21 cellular contexts compared by ENCODE assay signal in the genomic region with DNA sequence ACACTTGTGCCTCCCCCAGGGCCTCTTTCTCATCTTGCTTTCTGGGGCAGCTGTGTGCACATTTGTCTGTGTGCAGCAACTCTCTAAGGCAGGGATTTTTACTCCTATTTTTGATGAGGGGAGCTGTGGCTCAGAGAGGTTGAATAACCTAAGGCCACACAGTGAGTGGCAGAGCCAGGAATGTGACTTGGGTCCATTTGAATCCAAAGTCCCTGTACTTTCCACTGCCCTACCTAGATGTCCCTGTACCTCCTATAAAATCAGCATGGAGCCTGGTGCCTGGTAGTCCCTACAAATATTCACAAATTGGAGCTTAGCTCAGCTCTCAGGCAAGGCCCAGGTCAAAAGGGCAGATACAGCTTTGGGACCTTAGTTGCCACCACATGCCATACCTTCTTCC.
"Had no signal": no experiment of that assay in that cellular context is flagged by ENCODE, and none has a peak within 500 bp of the region (broad histone marks: within the 10 kb centered on the region; RNA-seq: fewer than 3 reads in every experiment).

No MANE protein-coding gene starts in this region.

- H3K27ac Mint-ChIP-seq: activated CD4-positive, alpha-beta T cell treated with anti-CD3 and anti-CD28 coated beads for 36 hours; activated CD8-positive, alpha-beta T cell treated with anti-CD3 and anti-CD28 coated beads for 36 hours; activated naive CD8-positive, alpha-beta T cell treated with anti-CD3 and anti-CD28 coated beads, Interleukin-2, amount 10 ng/mL, durations not matched to agents 7 days and 5 days had no signal

- H3K27me3 ChIP-seq: adrenal gland, MG63, Peyer's patch, SJCRH30 had no signal

- H3K9me3 ChIP-seq: adrenal gland, MG63, Peyer's patch, SJCRH30, SK-N-SH had no signal

- ATAC-seq: activated CD4-positive, alpha-beta T cell treated with anti-CD3 and anti-CD28 coated beads for 36 hours; activated CD8-positive, alpha-beta T cell treated with anti-CD3 and anti-CD28 coated beads for 36 hours had no signal

- H3K27ac ChIP-seq: adrenal gland, RWPE1, SJCRH30, VCaP had no signal

- H3K4me3 Mint-ChIP-seq: activated CD4-positive, alpha-beta T cell treated with anti-CD3 and anti-CD28 coated beads for 36 hours; activated CD8-positive, alpha-beta T cell treated with anti-CD3 and anti-CD28 coated beads for 36 hours; activated naive CD8-positive, alpha-beta T cell treated with anti-CD3 and anti-CD28 coated beads, Interleukin-2, amount 10 ng/mL, durations not matched to agents 7 days and 5 days; central memory CD8-positive, alpha-beta T cell had no signal

- H3K36me3 ChIP-seq: adrenal gland, MG63, Peyer's patch, SJCRH30 had no signal

- H3K4me2 ChIP-seq: SK-N-SH had no signal

- DNase-seq: activated CD4-positive, alpha-beta T cell treated with anti-CD3 and anti-CD28 coated beads for 36 hours; activated CD8-positive, alpha-beta memory T cell treated with anti-CD3 and anti-CD28 coated beads, Interleukin-2, amount 50 U/mL, for 4 hours; activated CD8-positive, alpha-beta T cell treated with anti-CD3 and anti-CD28 coated beads for 36 hours; activated naive CD4-positive, alpha-beta T cell treated with anti-CD3 and anti-CD28 coated beads, Interleukin-2, amount 50 U/mL, for 16 hours; activated naive CD8-positive, alpha-beta T cell treated with anti-CD3 and anti-CD28 coated beads, Interleukin-2, amount 10 ng/mL, durations not matched to agents 7 days and 5 days; MG63; MV-4-11; NCI-H1092 treated with DMSO at 0.1 percent for 48 hours; NCI-H1417 treated with DMSO at 0.1 percent for 48 hours; NCI-H1694; NCI-H2029; NCI-H524; Peyer's patch; Right ventricle myocardium superior; SJCRH30; SK-N-SH; T-helper 1 cell had no signal

- H3K4me3 ChIP-seq: adrenal gland, MG63, Peyer's patch, SJCRH30 had no signal

- H3K27me3 Mint-ChIP-seq: activated CD4-positive, alpha-beta T cell treated with anti-CD3 and anti-CD28 coated beads for 36 hours; activated CD8-positive, alpha-beta T cell treated with anti-CD3 and anti-CD28 coated beads for 36 hours had no signal

- H3K9me3 Mint-ChIP-seq: activated CD8-positive, alpha-beta T cell treated with anti-CD3 and anti-CD28 coated beads for 36 hours; activated naive CD8-positive, alpha-beta T cell treated with anti-CD3 and anti-CD28 coated beads, Interleukin-2, amount 10 ng/mL, durations not matched to agents 7 days and 5 days; central memory CD8-positive, alpha-beta T cell had no signal
